Comparison of ENCODE assay signal across 21 cellular contexts in genomic region chr6:13660893-13661292, GRCh38.
"Had no signal": no experiment of that assay in that cellular context is flagged by ENCODE, and none has a peak within 500 bp of the region (broad histone marks: within the 10 kb centered on the region; RNA-seq: fewer than 3 reads in every experiment).

No MANE protein-coding gene starts in this region.

- H3K36me3 ChIP-seq: gastroesophageal sphincter, ovary, sigmoid colon, thoracic aorta had no signal

- H3K4me3 ChIP-seq: gastroesophageal sphincter, heart right ventricle, mucosa of descending colon, ovary, sigmoid colon, thoracic aorta had no signal

- H3K27ac Mint-ChIP-seq: activated B cell treated with CpG ODN at 0.5 μM for 24 hours; activated CD4-positive, alpha-beta memory T cell treated with anti-CD3 and anti-CD28 coated beads for 36 hours; activated CD8-positive, alpha-beta memory T cell treated with anti-CD3 and anti-CD28 coated beads, Interleukin-2, amount 10 ng/mL, durations not matched to agents 7 days and 5 days; activated naive CD8-positive, alpha-beta T cell treated with anti-CD3 and anti-CD28 coated beads for 36 hours; stimulated activated naive B cell treated with anti-CD40 and anti-IgM and Interleukin-4, amounts not matched to agents 10 μg/mL and 1 μg/mL and 100 μg/mL, for 72 hours had no signal

- H3K9me2 ChIP-seq: SK-N-SH had no signal

- ATAC-seq: activated CD8-positive, alpha-beta memory T cell treated with anti-CD3 and anti-CD28 coated beads, Interleukin-2, amount 10 ng/mL, durations not matched to agents 7 days and 5 days; gastroesophageal sphincter; mucosa of descending colon; stimulated activated naive B cell treated with anti-CD40 and anti-IgM and Interleukin-4, amounts not matched to agents 10 μg/mL and 1 μg/mL and 100 μg/mL, for 72 hours had no signal

- H3K4me2 ChIP-seq: SK-N-SH had no signal

- H3K27me3 ChIP-seq: gastroesophageal sphincter, heart right ventricle, ovary, sigmoid colon had no signal

- H3K9me3 Mint-ChIP-seq: activated B cell treated with CpG ODN at 0.5 μM for 24 hours; activated CD4-positive, alpha-beta memory T cell treated with anti-CD3 and anti-CD28 coated beads for 36 hours; naive B cell; stimulated activated naive B cell treated with anti-CD40 and anti-IgM and Interleukin-4, amounts not matched to agents 10 μg/mL and 1 μg/mL and 100 μg/mL, for 72 hours had no signal

- H3K27me3 Mint-ChIP-seq: activated B cell treated with CpG ODN at 0.5 μM for 24 hours; activated CD4-positive, alpha-beta memory T cell treated with anti-CD3 and anti-CD28 coated beads for 36 hours; activated CD8-positive, alpha-beta memory T cell treated with anti-CD3 and anti-CD28 coated beads, Interleukin-2, amount 10 ng/mL, durations not matched to agents 7 days and 5 days; activated naive CD8-positive, alpha-beta T cell treated with anti-CD3 and anti-CD28 coated beads for 36 hours; brain; naive B cell; stimulated activated naive B cell treated with anti-CD40 and anti-IgM and Interleukin-4, amounts not matched to agents 10 μg/mL and 1 μg/mL and 100 μg/mL, for 72 hours had no signal

- H3K9me3 ChIP-seq: gastroesophageal sphincter, heart right ventricle, mucosa of descending colon, ovary, sigmoid colon, SK-N-SH, thoracic aorta had no signal

- H3K4me3 Mint-ChIP-seq: activated B cell treated with CpG ODN at 0.5 μM for 24 hours; activated CD4-positive, alpha-beta memory T cell treated with anti-CD3 and anti-CD28 coated beads for 36 hours; activated CD8-positive, alpha-beta memory T cell treated with anti-CD3 and anti-CD28 coated beads, Interleukin-2, amount 10 ng/mL, durations not matched to agents 7 days and 5 days; activated naive CD8-positive, alpha-beta T cell treated with anti-CD3 and anti-CD28 coated beads for 36 hours; brain; stimulated activated naive B cell treated with anti-CD40 and anti-IgM and Interleukin-4, amounts not matched to agents 10 μg/mL and 1 μg/mL and 100 μg/mL, for 72 hours had no signal

- H3K27ac ChIP-seq: gastroesophageal sphincter, heart right ventricle, ovary, sigmoid colon had no signal

- DNase-seq: activated B cell treated with CpG ODN at 0.5 μM for 24 hours; activated CD4-positive, alpha-beta memory T cell treated with anti-CD3 and anti-CD28 coated beads for 36 hours; activated CD4-positive, alpha-beta T cell treated with anti-CD3 and anti-CD28 coated beads for 4 hours; activated CD8-positive, alpha-beta memory T cell treated with anti-CD3 and anti-CD28 coated beads, Interleukin-2, amount 10 ng/mL, durations not matched to agents 7 days and 5 days; activated gamma-delta T cell; activated naive CD8-positive, alpha-beta T cell treated with anti-CD3 and anti-CD28 coated beads for 36 hours; amygdala; cerebellar nuclear complex; effector CD4-positive, alpha-beta T cell; heart right ventricle; mesenchymal stem cell; mucosa of descending colon; naive B cell; ovary; sigmoid colon; SK-N-SH; stimulated activated CD4-positive, alpha-beta T cell treated with anti-CD3 and anti-CD28 coated beads, Interleukin-4, amount 100 ng/mL, for 24 hours; stimulated activated naive B cell treated with anti-CD40 and anti-IgM and Interleukin-4, amounts not matched to agents 10 μg/mL and 1 μg/mL and 100 μg/mL, for 72 hours had no signal
